In genomic region chr14:73142216-73142615, GRCh38 we compare ENCODE assay signal across 14 cellular contexts. TPM values are rescaled to one million over a fixed set of nuclear protein-coding genes. Genes with fewer than 3 reads are reported as not detected.
DNase-seq lines count a peak whose midpoint lies in the region; ATAC-seq and TF ChIP-seq lines count a peak whose summit lies in the region.
"Had no signal": no experiment of that assay in that cellular context is flagged by ENCODE, and none has a peak within 500 bp of the region (broad histone marks: within the 10 kb centered on the region; RNA-seq: fewer than 3 reads in every experiment).

No MANE protein-coding gene starts in this region.

- H3F3A ChIP-seq in neural progenitor cell (ENCODE audit: low read depth) = peaks cover 19% of the 10 kb centered on the region

- no peak for TF ChIP-seq CTCF in neural progenitor cell (IDR thresholded peaks at IDR 0.05)

- no peaks in the 10 kb centered on the region for H3K9me3 Mint-ChIP-seq in neural progenitor cell

- peak overlapping the region; percentile 65 for H3K4me2 ChIP-seq in neural progenitor cell

- H2AFZ ChIP-seq in neural progenitor cell (replicated peaks) = no peak overlapping the region

- peak overlapping the region; percentile 78 for H3K27ac ChIP-seq in neural progenitor cell
- H3K27ac ChIP-seq: tibial artery had no signal

- H3K79me2 ChIP-seq in neural progenitor cell (ENCODE audit: low read depth) = peaks cover 99% of the 10 kb centered on the region

- no peak overlapping the region for H3K27ac Mint-ChIP-seq in neural progenitor cell

- H3K4me1 ChIP-seq in neural progenitor cell = peaks cover 20% of the 10 kb centered on the region

- H3K4me3 Mint-ChIP-seq in neural progenitor cell = no peak overlapping the region

- H3K9me3 ChIP-seq in neural progenitor cell (ENCODE audit: low read depth) = no peaks in the 10 kb centered on the region
- H3K9me3 ChIP-seq: tibial artery had no signal

- no peaks in the 10 kb centered on the region for H3K27me3 ChIP-seq in neural progenitor cell
- H3K27me3 ChIP-seq: tibial artery had no signal

- H3K4me3 ChIP-seq in neural progenitor cell = no peak overlapping the region
- H3K4me3 ChIP-seq: tibial artery had no signal

- peaks cover 32% of the 10 kb centered on the region for H3K4me1 Mint-ChIP-seq in neural progenitor cell

- peaks cover 56% of the 10 kb centered on the region for H4K20me1 ChIP-seq in neural progenitor cell (ENCODE audit: low read depth)

- ATAC-seq in activated CD4-positive, CD25-positive, alpha-beta regulatory T cell treated with anti-CD3 and anti-CD28 coated beads, Interleukin-2, amount 50 U/mL, for 24 hours = peak; percentile 55 to 76
- ATAC-seq in GM21390 (IDR thresholded peaks at IDR 0.05; ENCODE audit: unreplicated experiment) (peak; percentile 64), HG03520 (IDR thresholded peaks at IDR 0.05; ENCODE audit: unreplicated experiment) (no peak)

- H3K9ac ChIP-seq in neural progenitor cell = no peak overlapping the region

- H3K36me3 ChIP-seq in neural progenitor cell = no peaks in the 10 kb centered on the region
- H3K36me3 ChIP-seq: tibial artery had no signal

- H3K27me3 Mint-ChIP-seq in neural progenitor cell (ENCODE audit: insufficient read depth, low read depth) = no peaks in the 10 kb centered on the region

- H3K36me3 Mint-ChIP-seq in neural progenitor cell = peaks cover 9% of the 10 kb centered on the region

- no peak for DNase-seq in activated CD4-positive, CD25-positive, alpha-beta regulatory T cell (lab: John Stamatoyannopoulos, UW)
- peak; percentile 20 for DNase-seq in astrocyte of the hippocampus (ENCODE audit: low read depth, low spot score)
- no peak for DNase-seq in neural progenitor cell (ENCODE audit: low spot score)
- DNase-seq in AG08396 (ENCODE audit: low spot score) = no peak
- no peak for DNase-seq in kidney tubule cell (ENCODE audit: low spot score)
- DNase-seq: Calu3, cerebellar nuclear complex, NCI-H1417 treated with DMSO at 0.1 percent for 48 hours, NCI-H774, Right ventricle myocardium superior, tibial artery had no signal

RNA-seq across cellular contexts. Expression of gene PSEN1, which starts 5.9 kb away (rescaled TPM):
- 55.3 and 80.5 TPM in 2 replicates for total RNA-seq in neural progenitor cell (ENCODE audit: low replicate concordance)
